ENCODE assay signal across 12 cellular contexts in genomic region chr6:125584468-125584939, GRCh38.
DNase-seq lines count a peak whose midpoint lies in the region; ATAC-seq and TF ChIP-seq lines count a peak whose summit lies in the region.
"Had no signal": no experiment of that assay in that cellular context is flagged by ENCODE, and none has a peak within 500 bp of the region (broad histone marks: within the 10 kb centered on the region; RNA-seq: fewer than 3 reads in every experiment).

No MANE protein-coding gene starts in this region.

- H3K9me3 ChIP-seq in endodermal cell (ENCODE audit: control insufficient read depth, low read length) (no peaks in the 10 kb centered on the region), mesodermal cell (ENCODE audit: control insufficient read depth, low read length) (peaks cover 3% of the 10 kb centered on the region)
- H3K9me3 ChIP-seq: pancreas had no signal

- H3K27ac Mint-ChIP-seq in endodermal cell: peak overlapping the region; percentile 48
- H3K27ac Mint-ChIP-seq: activated naive CD4-positive, alpha-beta T cell treated with anti-CD3 and anti-CD28 coated beads for 36 hours had no signal

- no peaks in the 10 kb centered on the region for H3K36me3 Mint-ChIP-seq in endodermal cell (ENCODE audit: low read depth)

- peak overlapping the region; percentile 69 for H3K27ac ChIP-seq in endodermal cell (ENCODE audit: low read depth, low read length)
- peak overlapping the region; percentile 80 for H3K27ac ChIP-seq in mesodermal cell (ENCODE audit: low read depth, low read length, severe bottlenecking)
- H3K27ac ChIP-seq: GM23248, pancreas had no signal

- no peak overlapping the region for H3K4me3 ChIP-seq in endodermal cell (ENCODE audit: low read length)
- H3K4me3 ChIP-seq in mesodermal cell (ENCODE audit: extremely low read depth, insufficient read depth, low read length, poor library complexity, severe bottlenecking): no peak overlapping the region
- H3K4me3 ChIP-seq: GM23248, pancreas had no signal

- DNase-seq in COLO829 (ENCODE audit: low spot score) (peak; percentile 76), NCI-H510A treated with DMSO at 0.1 percent for 48 hours (lab: John Stamatoyannopoulos, UW) (peak; percentile 46), endodermal cell (peak; percentile 93)
- DNase-seq in stimulated activated CD4-positive, alpha-beta T cell treated with anti-CD3 and anti-CD28 coated beads, Interleukin-2, amount 100 ng/mL, for 48 hours: no peak
- DNase-seq: activated naive CD4-positive, alpha-beta T cell treated with anti-CD3 and anti-CD28 coated beads for 36 hours; GM23248; NK-92 treated with Interleukin-12 subunit alpha and Interleukin-12 subunit beta, amount 100 ng/mL, for 24 hours; pancreas had no signal

- no peaks in the 10 kb centered on the region for H3K27me3 ChIP-seq in endodermal cell (ENCODE audit: control insufficient read depth, insufficient read depth, low read length, poor library complexity, severe bottlenecking)

- H3K4me3 Mint-ChIP-seq in endodermal cell: no peak overlapping the region
- H3K4me3 Mint-ChIP-seq: activated naive CD4-positive, alpha-beta T cell treated with anti-CD3 and anti-CD28 coated beads for 36 hours had no signal

- 15 to 21% methylated on average over 5 to 9 of the region's 9 CpGs for WGBS in endodermal cell (ENCODE audit: insufficient coverage in 1 of 2, insufficient read length in 1 of 2), 2 experiments
- 13 to 15% methylated on average over 7 to 8 of the region's 9 CpGs for WGBS in mesodermal cell (ENCODE audit: insufficient coverage in 2 of 2), 2 experiments

- TF ChIP-seq CTCF in endodermal cell (conservative IDR thresholded peaks at IDR 0.05): no peak

- H3K36me3 ChIP-seq in endodermal cell (ENCODE audit: control insufficient read depth, insufficient read depth, low read length): no peaks in the 10 kb centered on the region
- no peaks in the 10 kb centered on the region for H3K36me3 ChIP-seq in mesodermal cell (ENCODE audit: control insufficient read depth, insufficient read depth, low read length)
- H3K36me3 ChIP-seq: pancreas had no signal

- H3K9ac ChIP-seq in endodermal cell (ENCODE audit: extremely low read depth, low read length, poor library complexity, severe bottlenecking): no peak overlapping the region
- H3K9ac ChIP-seq: GM23248 had no signal

- no peaks in the 10 kb centered on the region for H3K9me3 Mint-ChIP-seq in endodermal cell
- H3K9me3 Mint-ChIP-seq: activated naive CD4-positive, alpha-beta T cell treated with anti-CD3 and anti-CD28 coated beads for 36 hours had no signal

- H3K27me3 Mint-ChIP-seq in endodermal cell (ENCODE audit: insufficient read depth): peaks cover 19% of the 10 kb centered on the region

- H3K4me1 Mint-ChIP-seq in endodermal cell: peaks cover 21% of the 10 kb centered on the region

- H3K4me1 ChIP-seq in endodermal cell (ENCODE audit: control insufficient read depth, insufficient read depth, low read length) (peaks cover 6% of the 10 kb centered on the region), mesodermal cell (ENCODE audit: control insufficient read depth, insufficient read depth, low read length, poor library complexity, severe bottlenecking) (peaks cover 46% of the 10 kb centered on the region)
- H3K4me1 ChIP-seq: pancreas had no signal

- no peak for ATAC-seq in HG03457 (IDR thresholded peaks at IDR 0.05; ENCODE audit: unreplicated experiment)
- no peak for ATAC-seq in GM18520 (IDR thresholded peaks at IDR 0.05; ENCODE audit: unreplicated experiment)
- ATAC-seq in HG03571 (IDR thresholded peaks at IDR 0.05; ENCODE audit: unreplicated experiment): no peak
- ATAC-seq: pancreas had no signal

Comparison
In these comparisons a context has a peak if more than half of its experiments do, and no peak if none do; other contexts are left out.
1. DNase-seq: peak in COLO829 (single experiment), NCI-H510A treated with DMSO at 0.1 percent for 48 hours (single experiment) and endodermal cell (single experiment); none in stimulated activated CD4-positive, alpha-beta T cell treated with anti-CD3 and anti-CD28 coated beads, Interleukin-2, amount 100 ng/mL, for 48 hours (0 of 2).